ENCODE assay signal across 1 cellular context in the genomic region with DNA sequence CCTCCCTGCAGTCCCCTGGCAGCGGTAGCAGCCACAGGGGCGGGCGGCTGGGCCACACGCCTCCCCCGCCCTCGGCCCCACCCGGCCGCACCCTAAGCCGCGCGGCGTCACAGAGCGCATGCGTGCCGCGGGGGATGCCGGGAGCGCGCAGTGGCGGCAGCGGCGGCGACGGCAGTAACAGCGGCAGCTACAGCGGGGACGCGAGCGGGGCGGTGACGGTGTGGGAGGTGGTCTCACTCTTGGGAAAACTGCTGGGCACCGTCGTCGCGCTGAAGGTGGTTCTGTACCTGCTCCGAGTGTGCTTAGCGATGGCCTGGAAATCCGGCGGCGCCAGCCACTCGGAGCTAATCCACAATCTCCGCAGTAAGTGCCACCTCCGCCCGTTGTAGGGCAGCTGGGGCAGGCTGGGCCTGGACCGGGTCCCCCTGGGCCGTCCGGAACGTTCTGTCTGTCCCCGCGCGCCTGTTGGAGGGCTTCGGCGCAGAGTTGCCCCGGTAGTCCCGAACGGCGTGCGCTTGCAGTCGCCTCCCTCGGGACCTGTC.
TF ChIP-seq lines count a peak whose summit lies in the region.

Gene PCMT1 (plus strand): TSS at position 148 of the 542 bp plus-strand sequence. CDS start 161 bp downstream, at position 309.

TF ChIP-seq in HepG2, 621 proteins besides CTCF, POLR2A, EP300 and RAD21 (continued from another document and continues in another):
- TF ChIP-seq KIAA2018 (CRISPR knock-in tag; IDR thresholded peaks at IDR 0.05; ENCODE audit: borderline replicate concordance) (no peak), NFATC3 (CRISPR knock-in tag; IDR thresholded peaks at IDR 0.05) (0 out of 2 replicates have a peak, but pooled peaks have one; percentile 39), ISX (CRISPR knock-in tag; conservative IDR thresholded peaks at IDR 0.05) (peak; percentile 43; the same call in 1 of the 2 replicates), ZNF780A (CRISPR knock-in tag; IDR thresholded peaks at IDR 0.05) (peak; percentile 58; the same call in 1 of the 2 replicates), GTF3A (CRISPR knock-in tag; conservative IDR thresholded peaks at IDR 0.05) (no peak), ZNF782 (CRISPR knock-in tag; IDR thresholded peaks at IDR 0.05; ENCODE audit: borderline replicate concordance) (no peak; the same call in 1 of the 2 replicates), ZNF337 (CRISPR knock-in tag; IDR thresholded peaks at IDR 0.05; ENCODE audit: borderline replicate concordance, low read depth) (no peak), KLF6 (CRISPR knock-in tag; IDR thresholded peaks at IDR 0.05) (peak; percentile 73), ZNF562 (CRISPR knock-in tag; IDR thresholded peaks at IDR 0.05; ENCODE audit: borderline replicate concordance) (no peak), ZNF674 (CRISPR knock-in tag; IDR thresholded peaks at IDR 0.05; ENCODE audit: low read depth) (peak; percentile 93; the same call in 1 of the 2 replicates), ARID2 (CRISPR knock-in tag; IDR thresholded peaks at IDR 0.05; ENCODE audit: borderline replicate concordance) (peak; percentile 95; the same call in 1 of the 2 replicates), MIER2 (CRISPR knock-in tag; IDR thresholded peaks at IDR 0.05) (no peak), ZSCAN22 (CRISPR knock-in tag; IDR thresholded peaks at IDR 0.05) (no peak), NR2F6 (IDR thresholded peaks at IDR 0.05) (no peak), NR2F6 (CRISPR knock-in tag; IDR thresholded peaks at IDR 0.05) (no peak), FOXO1 (CRISPR knock-in tag; IDR thresholded peaks at IDR 0.05) (no peak; the same call in 1 of the 2 replicates), MLLT10 (CRISPR knock-in tag; IDR thresholded peaks at IDR 0.05) (0 out of 2 replicates have a peak, but pooled peaks have one; percentile 56), THRA (CRISPR knock-in tag; IDR thresholded peaks at IDR 0.05; ENCODE audit: borderline replicate concordance) (no peak; the same call in 1 of the 2 replicates), HOXA9 (CRISPR knock-in tag; IDR thresholded peaks at IDR 0.05; ENCODE audit: borderline replicate concordance) (no peak), NCOR1 (IDR thresholded peaks at IDR 0.05; ENCODE audit: borderline replicate concordance, low read length) (no peak)
- TF ChIP-seq, protein P1, sequence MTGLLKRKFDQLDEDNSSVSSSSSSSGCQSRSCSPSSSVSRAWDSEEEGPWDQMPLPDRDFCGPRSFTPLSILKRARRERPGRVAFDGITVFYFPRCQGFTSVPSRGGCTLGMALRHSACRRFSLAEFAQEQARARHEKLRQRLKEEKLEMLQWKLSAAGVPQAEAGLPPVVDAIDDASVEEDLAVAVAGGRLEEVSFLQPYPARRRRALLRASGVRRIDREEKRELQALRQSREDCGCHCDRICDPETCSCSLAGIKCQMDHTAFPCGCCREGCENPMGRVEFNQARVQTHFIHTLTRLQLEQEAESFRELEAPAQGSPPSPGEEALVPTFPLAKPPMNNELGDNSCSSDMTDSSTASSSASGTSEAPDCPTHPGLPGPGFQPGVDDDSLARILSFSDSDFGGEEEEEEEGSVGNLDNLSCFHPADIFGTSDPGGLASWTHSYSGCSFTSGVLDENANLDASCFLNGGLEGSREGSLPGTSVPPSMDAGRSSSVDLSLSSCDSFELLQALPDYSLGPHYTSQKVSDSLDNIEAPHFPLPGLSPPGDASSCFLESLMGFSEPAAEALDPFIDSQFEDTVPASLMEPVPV (CRISPR knock-in tag; IDR thresholded peaks at IDR 0.05), result peak; percentile 94
- TF ChIP-seq, protein P2, sequence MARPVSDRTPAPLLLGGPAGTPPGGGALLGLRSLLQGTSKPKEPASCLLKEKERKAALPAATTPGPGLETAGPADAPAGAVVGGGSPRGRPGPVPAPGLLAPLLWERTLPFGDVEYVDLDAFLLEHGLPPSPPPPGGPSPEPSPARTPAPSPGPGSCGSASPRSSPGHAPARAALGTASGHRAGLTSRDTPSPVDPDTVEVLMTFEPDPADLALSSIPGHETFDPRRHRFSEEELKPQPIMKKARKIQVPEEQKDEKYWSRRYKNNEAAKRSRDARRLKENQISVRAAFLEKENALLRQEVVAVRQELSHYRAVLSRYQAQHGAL (CRISPR knock-in tag; IDR thresholded peaks at IDR 0.05; ENCODE audit: not compliant biosample characterization), result peak; percentile 36
- TF ChIP-seq, protein P3, sequence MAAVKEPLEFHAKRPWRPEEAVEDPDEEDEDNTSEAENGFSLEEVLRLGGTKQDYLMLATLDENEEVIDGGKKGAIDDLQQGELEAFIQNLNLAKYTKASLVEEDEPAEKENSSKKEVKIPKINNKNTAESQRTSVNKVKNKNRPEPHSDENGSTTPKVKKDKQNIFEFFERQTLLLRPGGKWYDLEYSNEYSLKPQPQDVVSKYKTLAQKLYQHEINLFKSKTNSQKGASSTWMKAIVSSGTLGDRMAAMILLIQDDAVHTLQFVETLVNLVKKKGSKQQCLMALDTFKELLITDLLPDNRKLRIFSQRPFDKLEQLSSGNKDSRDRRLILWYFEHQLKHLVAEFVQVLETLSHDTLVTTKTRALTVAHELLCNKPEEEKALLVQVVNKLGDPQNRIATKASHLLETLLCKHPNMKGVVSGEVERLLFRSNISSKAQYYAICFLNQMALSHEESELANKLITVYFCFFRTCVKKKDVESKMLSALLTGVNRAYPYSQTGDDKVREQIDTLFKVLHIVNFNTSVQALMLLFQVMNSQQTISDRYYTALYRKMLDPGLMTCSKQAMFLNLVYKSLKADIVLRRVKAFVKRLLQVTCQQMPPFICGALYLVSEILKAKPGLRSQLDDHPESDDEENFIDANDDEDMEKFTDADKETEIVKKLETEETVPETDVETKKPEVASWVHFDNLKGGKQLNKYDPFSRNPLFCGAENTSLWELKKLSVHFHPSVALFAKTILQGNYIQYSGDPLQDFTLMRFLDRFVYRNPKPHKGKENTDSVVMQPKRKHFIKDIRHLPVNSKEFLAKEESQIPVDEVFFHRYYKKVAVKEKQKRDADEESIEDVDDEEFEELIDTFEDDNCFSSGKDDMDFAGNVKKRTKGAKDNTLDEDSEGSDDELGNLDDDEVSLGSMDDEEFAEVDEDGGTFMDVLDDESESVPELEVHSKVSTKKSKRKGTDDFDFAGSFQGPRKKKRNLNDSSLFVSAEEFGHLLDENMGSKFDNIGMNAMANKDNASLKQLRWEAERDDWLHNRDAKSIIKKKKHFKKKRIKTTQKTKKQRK (IDR thresholded peaks at IDR 0.05; ENCODE audit: low read length), result no peak
- TF ChIP-seq, protein P4, sequence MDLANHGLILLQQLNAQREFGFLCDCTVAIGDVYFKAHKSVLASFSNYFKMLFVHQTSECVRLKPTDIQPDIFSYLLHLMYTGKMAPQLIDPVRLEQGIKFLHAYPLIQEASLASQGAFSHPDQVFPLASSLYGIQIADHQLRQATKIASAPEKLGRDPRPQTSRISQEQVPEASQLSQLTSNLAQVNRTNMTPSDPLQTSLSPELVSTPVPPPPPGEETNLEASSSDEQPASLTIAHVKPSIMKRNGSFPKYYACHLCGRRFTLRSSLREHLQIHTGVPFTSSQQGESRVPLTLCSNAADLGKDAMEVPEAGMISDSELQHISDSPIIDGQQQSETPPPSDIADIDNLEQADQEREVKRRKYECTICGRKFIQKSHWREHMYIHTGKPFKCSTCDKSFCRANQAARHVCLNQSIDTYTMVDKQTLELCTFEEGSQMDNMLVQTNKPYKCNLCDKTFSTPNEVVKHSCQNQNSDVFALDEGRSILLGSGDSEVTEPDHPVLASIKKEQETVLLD (CRISPR knock-in tag; IDR thresholded peaks at IDR 0.05; ENCODE audit: low read depth), result peak; percentile 80; the same call in 1 of the 2 replicates
- TF ChIP-seq, protein P5, sequence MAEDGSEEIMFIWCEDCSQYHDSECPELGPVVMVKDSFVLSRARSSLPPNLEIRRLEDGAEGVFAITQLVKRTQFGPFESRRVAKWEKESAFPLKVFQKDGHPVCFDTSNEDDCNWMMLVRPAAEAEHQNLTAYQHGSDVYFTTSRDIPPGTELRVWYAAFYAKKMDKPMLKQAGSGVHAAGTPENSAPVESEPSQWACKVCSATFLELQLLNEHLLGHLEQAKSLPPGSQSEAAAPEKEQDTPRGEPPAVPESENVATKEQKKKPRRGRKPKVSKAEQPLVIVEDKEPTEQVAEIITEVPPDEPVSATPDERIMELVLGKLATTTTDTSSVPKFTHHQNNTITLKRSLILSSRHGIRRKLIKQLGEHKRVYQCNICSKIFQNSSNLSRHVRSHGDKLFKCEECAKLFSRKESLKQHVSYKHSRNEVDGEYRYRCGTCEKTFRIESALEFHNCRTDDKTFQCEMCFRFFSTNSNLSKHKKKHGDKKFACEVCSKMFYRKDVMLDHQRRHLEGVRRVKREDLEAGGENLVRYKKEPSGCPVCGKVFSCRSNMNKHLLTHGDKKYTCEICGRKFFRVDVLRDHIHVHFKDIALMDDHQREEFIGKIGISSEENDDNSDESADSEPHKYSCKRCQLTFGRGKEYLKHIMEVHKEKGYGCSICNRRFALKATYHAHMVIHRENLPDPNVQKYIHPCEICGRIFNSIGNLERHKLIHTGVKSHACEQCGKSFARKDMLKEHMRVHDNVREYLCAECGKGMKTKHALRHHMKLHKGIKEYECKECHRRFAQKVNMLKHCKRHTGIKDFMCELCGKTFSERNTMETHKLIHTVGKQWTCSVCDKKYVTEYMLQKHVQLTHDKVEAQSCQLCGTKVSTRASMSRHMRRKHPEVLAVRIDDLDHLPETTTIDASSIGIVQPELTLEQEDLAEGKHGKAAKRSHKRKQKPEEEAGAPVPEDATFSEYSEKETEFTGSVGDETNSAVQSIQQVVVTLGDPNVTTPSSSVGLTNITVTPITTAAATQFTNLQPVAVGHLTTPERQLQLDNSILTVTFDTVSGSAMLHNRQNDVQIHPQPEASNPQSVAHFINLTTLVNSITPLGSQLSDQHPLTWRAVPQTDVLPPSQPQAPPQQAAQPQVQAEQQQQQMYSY (CRISPR knock-in tag; IDR thresholded peaks at IDR 0.05), result 0 out of 2 replicates have a peak, but pooled peaks have one; percentile 50
- TF ChIP-seq, protein P6, sequence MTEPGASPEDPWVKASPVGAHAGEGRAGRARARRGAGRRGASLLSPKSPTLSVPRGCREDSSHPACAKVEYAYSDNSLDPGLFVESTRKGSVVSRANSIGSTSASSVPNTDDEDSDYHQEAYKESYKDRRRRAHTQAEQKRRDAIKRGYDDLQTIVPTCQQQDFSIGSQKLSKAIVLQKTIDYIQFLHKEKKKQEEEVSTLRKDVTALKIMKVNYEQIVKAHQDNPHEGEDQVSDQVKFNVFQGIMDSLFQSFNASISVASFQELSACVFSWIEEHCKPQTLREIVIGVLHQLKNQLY (CRISPR knock-in tag; IDR thresholded peaks at IDR 0.05), result no peak
